ENCODE assay signal across 31 cellular contexts in the genomic region with DNA sequence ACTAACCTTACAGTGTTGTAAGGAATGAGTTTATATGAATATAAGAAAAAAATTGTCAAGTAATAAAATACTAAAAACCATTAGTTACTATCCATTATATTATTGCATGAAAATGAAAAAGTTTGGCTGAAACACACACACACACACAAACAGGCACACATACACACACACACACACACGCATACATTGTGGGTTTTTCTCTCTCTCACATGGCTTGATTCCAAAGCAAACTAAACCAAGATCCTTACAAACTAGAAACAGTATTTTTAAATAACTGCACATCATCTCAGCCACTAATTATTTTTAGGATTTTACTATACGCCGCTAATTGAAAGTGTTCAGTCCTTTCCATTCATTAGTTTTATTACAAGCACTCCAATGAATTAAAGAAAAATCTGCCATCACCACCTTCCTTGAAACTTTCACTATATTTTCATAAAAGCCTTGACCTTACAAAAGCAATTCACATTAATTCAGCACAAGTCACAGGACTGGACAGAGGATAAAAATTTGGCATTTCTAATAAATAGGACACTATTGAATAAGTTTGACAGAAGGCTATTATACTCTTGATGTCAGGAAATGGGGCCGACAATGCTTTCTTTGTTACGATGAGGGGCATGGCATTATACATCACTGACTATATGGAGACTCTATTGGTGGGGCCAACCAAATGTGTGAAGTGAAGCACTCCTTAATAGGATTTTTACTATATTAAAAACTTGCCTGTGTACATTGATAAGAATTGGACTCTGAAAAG.
A peak's percentile ranks its signal among the peaks of the same experiment; 100 is the strongest.
DNase-seq lines count a peak whose midpoint lies in the region; ATAC-seq and TF ChIP-seq lines count a peak whose summit lies in the region.
"Had no signal": no experiment of that assay in that cellular context is flagged by ENCODE, and none has a peak within 500 bp of the region (broad histone marks: within the 10 kb centered on the region; RNA-seq: fewer than 3 reads in every experiment).

No MANE protein-coding gene starts in this region.

- peaks cover 11% of the 10 kb centered on the region for H3K4me1 ChIP-seq in HAP-1
- H3K4me1 ChIP-seq: adrenal gland, breast epithelium, thyroid gland had no signal

- no peak for ATAC-seq in HG02885 (IDR thresholded peaks at IDR 0.05; ENCODE audit: poor library complexity, unreplicated experiment)
- ATAC-seq: heart right ventricle, left cardiac atrium, right cardiac atrium had no signal

- H3K36me3 ChIP-seq in HAP-1 (replicated peaks): no peaks in the 10 kb centered on the region
- H3K36me3 ChIP-seq: adrenal gland, breast epithelium, heart right ventricle, stomach, thyroid gland had no signal

- no peak overlapping the region for H3K4me3 Mint-ChIP-seq in chondrocyte (ENCODE audit: unreplicated experiment)
- H3K4me3 Mint-ChIP-seq in osteocyte (ENCODE audit: unreplicated experiment): no peak overlapping the region
- H3K4me3 Mint-ChIP-seq: activated CD4-positive, alpha-beta memory T cell treated with anti-CD3 and anti-CD28 coated beads for 36 hours; activated naive CD4-positive, alpha-beta T cell treated with anti-CD3 and anti-CD28 coated beads, Interleukin-2, amount 10 ng/mL, durations not matched to agents 7 days and 5 days; CD4-positive, alpha-beta memory T cell; T-helper 2 cell treated with Interferon-gamma antibody and Interleukin-4, amounts not matched to agents 5 μg/mL and 100 μg/mL, for 36 hours had no signal

- no peaks in the 10 kb centered on the region for H3K36me3 Mint-ChIP-seq in chondrocyte (ENCODE audit: low read depth)
- H3K36me3 Mint-ChIP-seq in osteocyte (ENCODE audit: unreplicated experiment): no peaks in the 10 kb centered on the region
- H3K36me3 Mint-ChIP-seq: activated CD4-positive, alpha-beta memory T cell treated with anti-CD3 and anti-CD28 coated beads for 36 hours; activated naive CD4-positive, alpha-beta T cell treated with anti-CD3 and anti-CD28 coated beads, Interleukin-2, amount 10 ng/mL, durations not matched to agents 7 days and 5 days; CD4-positive, alpha-beta memory T cell had no signal

- TF ChIP-seq CTCF in cardiac fibroblast (IDR thresholded peaks at IDR 0.05; ENCODE audit: low read depth, low read length) (no peak), chondrocyte (IDR thresholded peaks at IDR 0.05) (no peak), osteocyte (IDR thresholded peaks at IDR 0.05) (no peak)

- H3K9me3 ChIP-seq in HAP-1: no peaks in the 10 kb centered on the region
- H3K9me3 ChIP-seq: adrenal gland, breast epithelium, heart right ventricle, stomach, thyroid gland had no signal

- no peak overlapping the region for H3K27ac Mint-ChIP-seq in chondrocyte (ENCODE audit: unreplicated experiment)
- no peak overlapping the region for H3K27ac Mint-ChIP-seq in osteocyte (ENCODE audit: unreplicated experiment)
- H3K27ac Mint-ChIP-seq: activated CD4-positive, alpha-beta memory T cell treated with anti-CD3 and anti-CD28 coated beads for 36 hours; activated naive CD4-positive, alpha-beta T cell treated with anti-CD3 and anti-CD28 coated beads, Interleukin-2, amount 10 ng/mL, durations not matched to agents 7 days and 5 days; CD4-positive, alpha-beta memory T cell; T-helper 2 cell treated with Interferon-gamma antibody and Interleukin-4, amounts not matched to agents 5 μg/mL and 100 μg/mL, for 36 hours had no signal

- H3K4me3 ChIP-seq in HAP-1 (no peak overlapping the region), cardiac fibroblast (replicated peaks in 1 of 2; ENCODE audit: low read depth in 2 of 2, low read length in 2 of 2) (no peak overlapping the region)
- H3K4me3 ChIP-seq: adrenal gland, breast epithelium, heart right ventricle, lung, PC-9, stomach, thyroid gland had no signal

- peak; percentile 58 to 78 for DNase-seq in HAP-1 (ENCODE audit: low spot score in 2 of 2)
- DNase-seq in cardiac fibroblast (ENCODE audit: low read depth in 2 of 2): peak; percentile 28 to 33
- DNase-seq in head of caudate nucleus: peak in 23 of 42 donors; percentile 18 to 86 (median 54)
- DNase-seq in pons (ENCODE audit: low spot score): peak; percentile 96
- no peak for DNase-seq in NAMALWA (ENCODE audit: low spot score)
- no peak for DNase-seq in chondrocyte (ENCODE audit: low spot score)
- DNase-seq in osteocyte (ENCODE audit: extremely low spot score, unreplicated experiment): no peak
- DNase-seq: activated CD4-positive, alpha-beta memory T cell treated with anti-CD3 and anti-CD28 coated beads for 36 hours; activated CD4-positive, CD25-positive, alpha-beta regulatory T cell treated with anti-CD3 and anti-CD28 coated beads, Interleukin-2, amount 50 U/mL, for 72 hours; activated naive CD4-positive, alpha-beta T cell treated with anti-CD3 and anti-CD28 coated beads, Interleukin-2, amount 10 ng/mL, durations not matched to agents 7 days and 5 days; adrenal gland; AML-193; CD4-positive, alpha-beta memory T cell; effector CD8-positive, alpha-beta T cell; H7; heart right ventricle; left cardiac atrium; NCI-H1417 treated with DMSO at 0.1 percent for 48 hours; NCI-H2081; NCI-H345; NCI-H69; PC-9; right cardiac atrium; Right ventricle myocardium superior; stimulated activated CD4-positive, alpha-beta T cell treated with anti-CD3 and anti-CD28 coated beads, Interleukin-4, amount 100 ng/mL, for 1 hour; stomach; thyroid gland had no signal

- H3K9me3 Mint-ChIP-seq in chondrocyte (ENCODE audit: low read depth) (no peaks in the 10 kb centered on the region), osteocyte (ENCODE audit: unreplicated experiment) (peaks cover under 1% of the 10 kb centered on the region)

- intact Hi-C loops in head of caudate nucleus (cut with DNase I): no loop called here

- H3K27me3 Mint-ChIP-seq in chondrocyte (ENCODE audit: low read depth) (peaks cover 2% of the 10 kb centered on the region), osteocyte (ENCODE audit: unreplicated experiment) (no peaks in the 10 kb centered on the region)
- H3K27me3 Mint-ChIP-seq: activated CD4-positive, alpha-beta memory T cell treated with anti-CD3 and anti-CD28 coated beads for 36 hours; activated naive CD4-positive, alpha-beta T cell treated with anti-CD3 and anti-CD28 coated beads, Interleukin-2, amount 10 ng/mL, durations not matched to agents 7 days and 5 days; CD4-positive, alpha-beta memory T cell had no signal

- in situ Hi-C loops in HAP-1 (cut with MboI; ENCODE audit: low sequenced_read_pairs): no loop called here

- H3K27me3 ChIP-seq in HAP-1 (ENCODE audit: low read depth): no peaks in the 10 kb centered on the region
- H3K27me3 ChIP-seq: adrenal gland, breast epithelium, heart right ventricle, stomach, thyroid gland had no signal

- no peaks in the 10 kb centered on the region for H3K4me1 Mint-ChIP-seq in chondrocyte (ENCODE audit: low read depth)
- no peaks in the 10 kb centered on the region for H3K4me1 Mint-ChIP-seq in osteocyte (ENCODE audit: unreplicated experiment)
- H3K4me1 Mint-ChIP-seq: activated naive CD4-positive, alpha-beta T cell treated with anti-CD3 and anti-CD28 coated beads, Interleukin-2, amount 10 ng/mL, durations not matched to agents 7 days and 5 days; CD4-positive, alpha-beta memory T cell had no signal

Comparison
In these comparisons a context has a peak if more than half of its experiments do, and no peak if none do; other contexts are left out.
1. DNase-seq: peak in HAP-1 (2 of 2), cardiac fibroblast (2 of 2), head of caudate nucleus (23 of 42) and pons (single experiment); none in NAMALWA (single experiment), chondrocyte (single experiment) and osteocyte (single experiment).